Comparison of ENCODE assay signal across 13 cellular contexts in genomic region chr12:71164166-71164876, GRCh38. TPM values are rescaled to one million over a fixed set of nuclear protein-coding genes. Genes with fewer than 3 reads are reported as not detected.
"Had no signal": no experiment of that assay in that cellular context is flagged by ENCODE, and none has a peak within 500 bp of the region (broad histone marks: within the 10 kb centered on the region; RNA-seq: fewer than 3 reads in every experiment).

No MANE protein-coding gene starts in this region.

- H3K4me1 ChIP-seq: foreskin keratinocyte, parathyroid adenoma had no signal

- H3K27me3 ChIP-seq: brain microvascular endothelial cell, foreskin keratinocyte had no signal

- H3K79me2 ChIP-seq: parathyroid adenoma had no signal

- DNase-seq: activated CD4-positive, alpha-beta T cell treated with anti-CD3 and anti-CD28 coated beads, Interleukin-2, amount 10 ng/mL, durations not matched to agents 7 days and 5 days; activated CD4-positive, CD25-positive, alpha-beta regulatory T cell; activated effector memory CD4-positive, alpha-beta T cell treated with anti-CD3 and anti-CD28 coated beads, Interleukin-2, amount 50 U/mL, for 16 hours; activated T-cell treated with anti-CD3 and anti-CD28 coated beads, Interleukin-2, amount 50 U/mL, for 24 hours; amygdala; brain microvascular endothelial cell; foreskin keratinocyte; head of caudate nucleus; stimulated activated CD4-positive, alpha-beta T cell treated with anti-CD3 and anti-CD28 coated beads, Interleukin-12 subunit alpha, Interleukin-12 subunit beta, amount 100 ng/mL, for 4 hours; stimulated activated naive CD4-positive, alpha-beta T cell; T-helper 17 cell had no signal

- H2AFZ ChIP-seq: parathyroid adenoma had no signal

- H3K27ac ChIP-seq: brain microvascular endothelial cell, foreskin keratinocyte, parathyroid adenoma had no signal

- H3K36me3 ChIP-seq: brain microvascular endothelial cell had no signal

RNA-seq across cellular contexts. Expression of gene TSPAN8, which starts 6.5 kb away (rescaled TPM):
- total RNA-seq: activated CD4-positive, alpha-beta T cell treated with anti-CD3 and anti-CD28 coated beads, Interleukin-2, amount 10 ng/mL, durations not matched to agents 7 days and 5 days; foreskin keratinocyte; T-helper 17 cell had no signal
- polyA plus RNA-seq: foreskin keratinocyte, neural cell had no signal
